Comparison of ENCODE assay signal across 10 cellular contexts in the genomic region with DNA sequence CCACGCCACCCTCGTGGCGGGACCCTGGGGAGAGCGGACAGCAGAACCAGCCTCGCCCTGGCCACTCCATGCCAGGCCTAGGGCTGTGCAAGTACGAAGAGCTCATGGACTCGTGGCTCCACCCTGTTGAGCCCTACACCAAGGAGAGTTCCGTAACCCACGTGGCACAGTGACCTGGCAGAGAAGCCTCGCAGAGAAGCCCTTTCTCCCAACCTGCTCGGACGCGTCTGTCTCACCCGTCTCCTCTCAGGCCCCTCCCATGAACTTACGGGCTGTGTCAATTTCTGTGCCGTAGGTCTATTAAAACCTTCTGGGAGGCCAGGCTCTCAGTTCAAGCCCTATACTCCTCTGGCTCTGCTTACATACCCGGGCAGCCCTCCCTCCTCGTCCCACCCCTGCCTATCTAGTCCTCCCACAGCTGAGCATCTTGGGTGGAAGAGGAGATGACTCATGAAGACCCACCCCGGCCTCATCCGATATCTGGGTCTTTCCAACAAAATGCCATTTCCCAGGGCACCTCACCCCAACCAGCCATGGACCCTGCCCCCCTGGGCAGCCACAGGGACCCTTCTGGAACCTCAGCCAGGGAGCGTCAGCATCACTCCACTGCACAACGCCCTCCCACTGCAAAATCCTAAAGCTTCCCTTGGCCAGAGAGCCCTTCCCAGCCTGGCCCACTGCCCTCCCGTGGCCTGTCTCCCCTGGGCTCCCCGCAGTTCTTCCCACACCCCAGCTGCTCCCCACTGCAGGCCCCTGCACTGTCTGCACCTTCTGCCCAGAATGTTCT. TPM values are rescaled to one million over a fixed set of nuclear protein-coding genes. Genes with fewer than 3 reads are reported as not detected.
DNase-seq lines count a peak whose midpoint lies in the region; ATAC-seq and TF ChIP-seq lines count a peak whose summit lies in the region.
"Had no signal": no experiment of that assay in that cellular context is flagged by ENCODE, and none has a peak within 500 bp of the region (broad histone marks: within the 10 kb centered on the region; RNA-seq: fewer than 3 reads in every experiment).

No MANE protein-coding gene starts in this region.

- in situ Hi-C loops in astrocyte of the spinal cord (cut with HindIII; ENCODE audit: low sequenced_read_pairs): no loop called here

- H3K9me3 ChIP-seq in stomach: no peaks in the 10 kb centered on the region

- DNase-seq in NCI-H2196 (lab: John Stamatoyannopoulos, UW; ENCODE audit: unreplicated experiment) (peak; percentile 32), NCI-H2196 treated with DMSO at 0.1 percent for 48 hours (lab: John Stamatoyannopoulos, UW; ENCODE audit: unreplicated experiment) (no peak), astrocyte of the spinal cord (ENCODE audit: low read depth, low spot score) (peak; percentile 31), hepatic stellate cell (ENCODE audit: low spot score) (peak; percentile 48), stomach (no peak), T1000 (lab: John Stamatoyannopoulos, UW) (no peak), NCI-H1436 (lab: John Stamatoyannopoulos, UW) (no peak)
- DNase-seq: cortex of kidney had no signal

- TF ChIP-seq POLR2A in stomach (IDR thresholded peaks at IDR 0.05): no peak

- peak overlapping the region in 3 of 5 donors; percentile 14 to 93 (median 92) for H3K27ac ChIP-seq in stomach

- TF ChIP-seq CTCF in astrocyte of the spinal cord (IDR thresholded peaks at IDR 0.05; ENCODE audit: low read depth, low read length) (no peak), stomach (IDR thresholded peaks at IDR 0.05) (no peak)

- H3K36me3 ChIP-seq in stomach: peaks cover 34 to 50% (median 48%) of the 10 kb centered on the region in 4 donors

- peaks cover 16 to 37% (median 30%) of the 10 kb centered on the region in 4 donors for H3K4me1 ChIP-seq in stomach

- H3K4me3 ChIP-seq in astrocyte of the spinal cord (ENCODE audit: low read depth, low read length) (peak overlapping the region; percentile 85), stomach (peak overlapping the region in 3 of 4 donors; percentile 22 to 88 (median 81))

- WGBS in stomach, 5 donors: 60 to 73% (median 68%) methylated on average over 12 to 24 of the region's 24 CpGs

- intact Hi-C loops in stomach (cut with DNase I; ENCODE audit: low total_unique reads): no loop called here

- no peak for ATAC-seq in HG03520 (IDR thresholded peaks at IDR 0.05; ENCODE audit: unreplicated experiment)
- ATAC-seq: HCT116 had no signal

- no peak for TF ChIP-seq EP300 in stomach (IDR thresholded peaks at IDR 0.05)

- no peaks in the 10 kb centered on the region for H3K27me3 ChIP-seq in stomach

RNA-seq across cellular contexts. Expression of gene UBXN6, which starts 2.4 kb away (rescaled TPM):
- total RNA-seq in stomach: 100 to 1,000 TPM in 1 of 5 donors, 10 to 100 TPM in 4; 19.3 to 208 (median 73.7) TPM
- polyA plus RNA-seq in stomach: 100 to 1,000 TPM; 112 to 148 (median 138) TPM

RNA-seq across cellular contexts. Expression of gene HDGFL2, which starts 17.0 kb away (rescaled TPM):
- 10 to 100 TPM; 26.8 to 85.2 (median 33.9) TPM for total RNA-seq in stomach
- 100 to 1,000 TPM in 1 of 3 donors, 10 to 100 TPM in 2; 25.5 to 127 (median 55.5) TPM for polyA plus RNA-seq in stomach

RNA-seq across cellular contexts. Expression of gene CHAF1A, which starts 52.7 kb away (rescaled TPM):
- total RNA-seq in stomach: 100 to 1,000 TPM in 1 of 5 donors, 10 to 100 TPM in 1, 1 to 10 TPM in 3; 1.8 to 100 (median 9.8) TPM
- polyA plus RNA-seq in stomach: 1 to 10 TPM; 5.4 to 7.2 (median 5.8) TPM

RNA-seq across cellular contexts. Expression of gene SH3GL1, which starts 54.8 kb away (rescaled TPM):
- 100 to 1,000 TPM in 1 of 5 donors, 10 to 100 TPM in 4; 14.8 to 111 (median 26.3) TPM for total RNA-seq in stomach
- polyA plus RNA-seq in stomach: 10 to 100 TPM; 44.9 to 48.5 (median 46.0) TPM

Comparison
In these comparisons a context has a peak if more than half of its experiments do, and no peak if none do; other contexts are left out.
1. DNase-seq: peak in NCI-H2196 (single experiment), astrocyte of the spinal cord (single experiment) and hepatic stellate cell (single experiment); none in NCI-H2196 treated with DMSO at 0.1 percent for 48 hours (single experiment), stomach (single experiment), T1000 (single experiment) and NCI-H1436 (single experiment).